Comparison of ENCODE assay signal across 27 cellular contexts in the genomic region with DNA sequence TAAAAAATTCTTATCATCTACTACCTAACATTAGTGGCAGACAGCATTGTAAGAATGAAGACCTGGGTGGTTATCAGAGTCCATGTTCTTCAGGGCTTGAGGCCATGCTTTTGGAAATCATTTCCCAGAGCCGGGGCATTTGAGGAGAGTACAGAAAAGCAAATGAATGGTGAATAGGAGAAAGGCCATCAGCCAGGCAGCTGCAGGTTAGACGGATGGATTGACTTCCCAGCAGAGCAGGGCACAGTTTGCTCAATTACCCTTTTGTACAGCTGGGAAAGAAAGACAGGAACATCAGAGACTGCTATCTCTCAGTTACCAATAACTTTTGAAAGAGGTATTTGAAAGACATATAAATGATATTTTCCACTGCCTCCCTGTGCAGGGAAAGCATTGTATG.
DNase-seq lines count a peak whose midpoint lies in the region; ATAC-seq and TF ChIP-seq lines count a peak whose summit lies in the region.
"Had no signal": no experiment of that assay in that cellular context is flagged by ENCODE, and none has a peak within 500 bp of the region (broad histone marks: within the 10 kb centered on the region; RNA-seq: fewer than 3 reads in every experiment).

No MANE protein-coding gene starts in this region.

- DNase-seq in NCI-H748 (lab: John Stamatoyannopoulos, UW; ENCODE audit: unreplicated experiment) (peak; percentile 37), NCI-H748 treated with DMSO at 0.1 percent for 48 hours (lab: John Stamatoyannopoulos, UW) (no peak), NCI-H69 (lab: John Stamatoyannopoulos, UW) (peak; percentile 76), right lobe of liver (peak; percentile 21 to 69 (median 48)), right atrium auricular region (ENCODE audit: low spot score) (no peak), OCI-M2 (lab: John Stamatoyannopoulos, UW; ENCODE audit: unreplicated experiment) (no peak)
- DNase-seq: 8988T; activated B cell treated with CpG ODN at 0.5 μM for 24 hours; activated naive CD8-positive, alpha-beta T cell treated with anti-CD3 and anti-CD28 coated beads, Interleukin-2, amount 50 U/mL, for 24 hours; activated T-cell treated with anti-CD3 and anti-CD28 coated beads, Interleukin-2, amount 50 U/mL, for 72 hours; caudate nucleus; cortex of kidney; effector memory CD8-positive, alpha-beta T cell; immature natural killer cell; left cardiac atrium; NCI-H187 treated with DMSO at 0.1 percent for 48 hours; NCI-H226; right cardiac atrium; spleen; stimulated activated CD4-positive, alpha-beta T cell treated with anti-CD3 and anti-CD28 coated beads, Interleukin-4, amount 100 ng/mL, for 1 hour; T-helper 1 cell; transverse colon had no signal

- intact Hi-C loops in right lobe of liver (cut with DNase I): no loop called here

- no peaks in the 10 kb centered on the region for H3K9me3 ChIP-seq in right lobe of liver
- H3K9me3 ChIP-seq in right atrium auricular region: no peaks in the 10 kb centered on the region
- H3K9me3 ChIP-seq: SJSA1, spleen, transverse colon had no signal

- TF ChIP-seq CTCF in right lobe of liver (IDR thresholded peaks at IDR 0.05) (no peak), right atrium auricular region (IDR thresholded peaks at IDR 0.05) (no peak)

- H3K4me3 ChIP-seq in right lobe of liver: peak overlapping the region in 1 of 3 donors; percentile 6
- no peak overlapping the region for H3K4me3 ChIP-seq in right atrium auricular region
- H3K4me3 ChIP-seq: GM23338, SJSA1, spleen, transverse colon had no signal

- peak; percentile 48 to 77 (median 50) for ATAC-seq in right lobe of liver
- ATAC-seq in HG02981 (IDR thresholded peaks at IDR 0.05; ENCODE audit: unreplicated experiment): no peak
- ATAC-seq in GM19035 (IDR thresholded peaks at IDR 0.05; ENCODE audit: unreplicated experiment): no peak
- ATAC-seq: activated naive CD8-positive, alpha-beta T cell treated with anti-CD3 and anti-CD28 coated beads, Interleukin-2, amount 50 U/mL, for 24 hours; activated T-cell treated with anti-CD3 and anti-CD28 coated beads, Interleukin-2, amount 50 U/mL, for 72 hours; effector memory CD8-positive, alpha-beta T cell; GM23338; left cardiac atrium; right cardiac atrium had no signal

- 19% methylated on average over 2 of the region's 2 CpGs for WGBS in right lobe of liver (ENCODE audit: insufficient coverage, low coverage, low lambda C conversion rate, missing lambda C conversion rate)

- TF ChIP-seq POLR2A in right lobe of liver (IDR thresholded peaks at IDR 0.05): no peak

- H3K27me3 ChIP-seq in right lobe of liver (no peaks in the 10 kb centered on the region), right atrium auricular region (no peaks in the 10 kb centered on the region)
- H3K27me3 ChIP-seq: SJSA1, spleen, transverse colon had no signal

- H3K27ac ChIP-seq in right lobe of liver (peak overlapping the region; percentile 31 to 53 (median 35)), right atrium auricular region (no peak overlapping the region)
- H3K27ac ChIP-seq: parathyroid adenoma, SJSA1, spleen, transverse colon had no signal

- H3K36me3 ChIP-seq in right lobe of liver: no peaks in the 10 kb centered on the region
- no peaks in the 10 kb centered on the region for H3K36me3 ChIP-seq in right atrium auricular region
- H3K36me3 ChIP-seq: SJSA1, spleen, transverse colon had no signal

- H3K4me1 ChIP-seq in right lobe of liver: peaks cover 0 to 63% (median 10%) of the 10 kb centered on the region in 4 donors
- no peaks in the 10 kb centered on the region for H3K4me1 ChIP-seq in right atrium auricular region
- H3K4me1 ChIP-seq: SJSA1, transverse colon had no signal

Comparison
In these comparisons a context has a peak if more than half of its experiments do, and no peak if none do; other contexts are left out.
1. DNase-seq: peak in NCI-H748 (single experiment), NCI-H69 (single experiment) and right lobe of liver (3 of 3); none in NCI-H748 treated with DMSO at 0.1 percent for 48 hours (single experiment), right atrium auricular region (single experiment) and OCI-M2 (single experiment).
2. ATAC-seq: peak in right lobe of liver (4 of 4); none in HG02981 (single experiment) and GM19035 (single experiment).
3. H3K27ac ChIP-seq: peak in right lobe of liver (3 of 3); none in right atrium auricular region (0 of 2).